1 cellular context compared by ENCODE assay signal in the genomic region with DNA sequence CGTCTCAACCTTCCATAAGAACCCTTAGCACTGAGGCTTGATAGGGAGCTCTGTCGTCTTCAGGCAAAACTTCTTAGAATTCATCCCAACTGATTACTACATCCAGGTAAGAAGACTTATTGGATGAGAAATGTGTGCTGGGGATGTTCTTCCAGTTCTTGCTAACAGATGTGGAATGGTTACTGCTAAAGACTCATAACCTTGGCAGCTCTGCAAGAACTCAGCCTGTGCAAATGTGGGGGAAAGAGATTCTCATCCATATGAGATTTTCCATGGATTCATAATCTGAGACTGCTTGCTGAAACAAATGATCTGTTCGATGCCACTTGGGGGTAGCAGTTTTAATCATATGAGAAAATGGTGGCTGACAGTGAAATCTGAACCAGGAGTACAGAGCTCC.
TF ChIP-seq lines count a peak whose summit lies in the region.

No MANE protein-coding gene starts in this region.

TF ChIP-seq in IMR-90, 13 proteins besides CTCF, POLR2A, EP300 and RAD21:
- no peak for TF ChIP-seq NFE2L2 (IDR thresholded peaks at IDR 0.05; ENCODE audit: low read depth, low read length)
- TF ChIP-seq RCOR1 (IDR thresholded peaks at IDR 0.05; ENCODE audit: insufficient replicate concordance, low read length): no peak
- TF ChIP-seq CHD1 (IDR thresholded peaks at IDR 0.05; ENCODE audit: low read depth, low read length): no peak
- TF ChIP-seq RFX5 (IDR thresholded peaks at IDR 0.05; ENCODE audit: low read depth, low read length): no peak
- TF ChIP-seq SMC3 (IDR thresholded peaks at IDR 0.05; ENCODE audit: low read depth, low read length): no peak
- TF ChIP-seq MAZ (IDR thresholded peaks at IDR 0.05; ENCODE audit: borderline replicate concordance, low read depth, low read length): no peak
- TF ChIP-seq, protein P1, sequence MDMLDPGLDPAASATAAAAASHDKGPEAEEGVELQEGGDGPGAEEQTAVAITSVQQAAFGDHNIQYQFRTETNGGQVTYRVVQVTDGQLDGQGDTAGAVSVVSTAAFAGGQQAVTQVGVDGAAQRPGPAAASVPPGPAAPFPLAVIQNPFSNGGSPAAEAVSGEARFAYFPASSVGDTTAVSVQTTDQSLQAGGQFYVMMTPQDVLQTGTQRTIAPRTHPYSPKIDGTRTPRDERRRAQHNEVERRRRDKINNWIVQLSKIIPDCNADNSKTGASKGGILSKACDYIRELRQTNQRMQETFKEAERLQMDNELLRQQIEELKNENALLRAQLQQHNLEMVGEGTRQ (IDR thresholded peaks at IDR 0.05; ENCODE audit: low read depth, low read length): no peak
- TF ChIP-seq CEBPB (IDR thresholded peaks at IDR 0.05; ENCODE audit: low read depth, low read length): no peak
- TF ChIP-seq MXI1 (IDR thresholded peaks at IDR 0.05; ENCODE audit: borderline replicate concordance, low read depth, low read length): no peak
- no peak for TF ChIP-seq MAFK (IDR thresholded peaks at IDR 0.05; ENCODE audit: low read depth, low read length)
- TF ChIP-seq BHLHE40 (IDR thresholded peaks at IDR 0.05; ENCODE audit: low read depth, low read length): no peak
- TF ChIP-seq, protein P2, sequence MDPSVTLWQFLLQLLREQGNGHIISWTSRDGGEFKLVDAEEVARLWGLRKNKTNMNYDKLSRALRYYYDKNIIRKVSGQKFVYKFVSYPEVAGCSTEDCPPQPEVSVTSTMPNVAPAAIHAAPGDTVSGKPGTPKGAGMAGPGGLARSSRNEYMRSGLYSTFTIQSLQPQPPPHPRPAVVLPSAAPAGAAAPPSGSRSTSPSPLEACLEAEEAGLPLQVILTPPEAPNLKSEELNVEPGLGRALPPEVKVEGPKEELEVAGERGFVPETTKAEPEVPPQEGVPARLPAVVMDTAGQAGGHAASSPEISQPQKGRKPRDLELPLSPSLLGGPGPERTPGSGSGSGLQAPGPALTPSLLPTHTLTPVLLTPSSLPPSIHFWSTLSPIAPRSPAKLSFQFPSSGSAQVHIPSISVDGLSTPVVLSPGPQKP (IDR thresholded peaks at IDR 0.05; ENCODE audit: borderline replicate concordance, low read depth, low read length): no peak
- no peak for TF ChIP-seq FOS (IDR thresholded peaks at IDR 0.05; ENCODE audit: low read depth, low read length)
